Comparison of ENCODE assay signal across 9 cellular contexts in genomic region chr2:42101641-42102605, GRCh38. TPM values are rescaled to one million over a fixed set of nuclear protein-coding genes. Genes with fewer than 3 reads are reported as not detected.
DNase-seq lines count a peak whose midpoint lies in the region; ATAC-seq lines count a peak whose summit lies in the region.
"Had no signal": no experiment of that assay in that cellular context is flagged by ENCODE, and none has a peak within 500 bp of the region (broad histone marks: within the 10 kb centered on the region; RNA-seq: fewer than 3 reads in every experiment).

No MANE protein-coding gene starts in this region.

- DNase-seq in ACHN = peak; percentile 74
- peak; percentile 94 for DNase-seq in activated CD4-positive, alpha-beta T cell treated with anti-CD3 and anti-CD28 coated beads, Interleukin-2, amount 50 U/mL, for 4 hours
- DNase-seq in effector memory CD4-positive, alpha-beta T cell = peak; percentile 94 to 95 (median 94)
- DNase-seq in stimulated activated CD8-positive, alpha-beta memory T cell treated with anti-CD3 and anti-CD28 coated beads, Interleukin-4, amount 100 ng/mL, for 24 hours (ENCODE audit: low read depth) = peak; percentile 78
- DNase-seq in NCI-H2227 (lab: John Stamatoyannopoulos, UW; ENCODE audit: unreplicated experiment) = no peak
- DNase-seq: DND-41 had no signal

- H3K27ac ChIP-seq in effector memory CD4-positive, alpha-beta T cell (ENCODE audit: insufficient read depth, low read length, poor library complexity, severe bottlenecking) = peak overlapping the region; percentile 99
- H3K27ac ChIP-seq in mesodermal cell (ENCODE audit: low read depth, low read length, severe bottlenecking) = peak overlapping the region; percentile 99

- H3K27me3 ChIP-seq in effector memory CD4-positive, alpha-beta T cell (replicated peaks; ENCODE audit: control insufficient read depth, insufficient read depth, low read length, poor library complexity, severe bottlenecking) = no peaks in the 10 kb centered on the region

- no peaks in the 10 kb centered on the region for H3K9me3 ChIP-seq in effector memory CD4-positive, alpha-beta T cell (ENCODE audit: control insufficient read depth, low read length)
- peaks cover 18% of the 10 kb centered on the region for H3K9me3 ChIP-seq in mesodermal cell (ENCODE audit: control insufficient read depth, low read length)

- H3K4me3 ChIP-seq in effector memory CD4-positive, alpha-beta T cell (ENCODE audit: insufficient read depth, low read depth, low read length, poor library complexity, severe bottlenecking) = peak overlapping the region; percentile 37
- H3K4me3 ChIP-seq in mesodermal cell (ENCODE audit: extremely low read depth, insufficient read depth, low read length, poor library complexity, severe bottlenecking) = peak overlapping the region; percentile 26

- peaks cover 78% of the 10 kb centered on the region for H3K4me1 ChIP-seq in effector memory CD4-positive, alpha-beta T cell (ENCODE audit: control insufficient read depth, insufficient read depth, low read length, poor library complexity, severe bottlenecking)
- peaks cover 42% of the 10 kb centered on the region for H3K4me1 ChIP-seq in mesodermal cell (ENCODE audit: control insufficient read depth, insufficient read depth, low read length, poor library complexity, severe bottlenecking)

- in situ Hi-C loops in ACHN (cut with HindIII; ENCODE audit: low pct_ligation_motif_present, low pct_unique_long_range_greater_than_20kb, low sequenced_read_pairs) = no loop called here

- WGBS in mesodermal cell (ENCODE audit: insufficient coverage in 2 of 2), 2 experiments = 18 to 21% methylated on average over 31 to 53 of the region's 55 CpGs

- no peaks in the 10 kb centered on the region for H3K36me3 ChIP-seq in effector memory CD4-positive, alpha-beta T cell (ENCODE audit: control insufficient read depth, insufficient read depth, low read length)
- no peaks in the 10 kb centered on the region for H3K36me3 ChIP-seq in mesodermal cell (ENCODE audit: control insufficient read depth, insufficient read depth, low read length)

- ATAC-seq in GM19324 (IDR thresholded peaks at IDR 0.05; ENCODE audit: low FRiP score, unreplicated experiment) (peak; percentile 71), HG03457 (IDR thresholded peaks at IDR 0.05; ENCODE audit: unreplicated experiment) (peak; percentile 58)

RNA-seq across cellular contexts. Expression of gene PKDCC, which starts 54.1 kb away (rescaled TPM):
- 90.7 TPM for polyA plus RNA-seq in mesodermal cell (2013, experiment 1 of 2)
- polyA plus RNA-seq in mesodermal cell (2013, experiment 2 of 2) = 89.6 TPM
